ENCODE assay signal across 33 cellular contexts in genomic region chr2:56807861-56808260, GRCh38.
A peak's percentile ranks its signal among the peaks of the same experiment; 100 is the strongest.
DNase-seq lines count a peak whose midpoint lies in the region; ATAC-seq, FAIRE-seq and TF ChIP-seq lines count a peak whose summit lies in the region.
"Had no signal": no experiment of that assay in that cellular context is flagged by ENCODE, and none has a peak within 500 bp of the region (broad histone marks: within the 10 kb centered on the region; RNA-seq: fewer than 3 reads in every experiment).

No MANE protein-coding gene starts in this region.

- POLR2A ChIA-PET in HepG2 (lab: Yijun Ruan, JAX) (no interaction called here), A549 (lab: Yijun Ruan, JAX) (no interaction called here), IMR-90 (lab: Charles Lee; ENCODE audit: unreplicated experiment) (no interaction called here), K562 (lab: Yijun Ruan, JAX) (no interaction called here)

- no peaks in the 10 kb centered on the region for H3K79me2 ChIP-seq in HepG2 (ENCODE audit: insufficient read depth, low read length)
- no peaks in the 10 kb centered on the region for H3K79me2 ChIP-seq in K562 (ENCODE audit: control insufficient read depth, insufficient read depth, low read length)

- H3K56ac ChIP-seq in IMR-90 (ENCODE audit: extremely low read depth, insufficient read depth, low read length): no peak overlapping the region

- H2AK5ac ChIP-seq in IMR-90 (ENCODE audit: low read depth, low read length): no peak overlapping the region

- no peaks in the 10 kb centered on the region for H3K79me1 ChIP-seq in IMR-90 (ENCODE audit: low read depth in 1 of 2, low read length in 2 of 2)

- TF ChIP-seq CTCF in HepG2 (CRISPR knock-in tag; IDR thresholded peaks at IDR 0.05) (no peak), right lobe of liver (IDR thresholded peaks at IDR 0.05) (no peak), A549 (IDR thresholded peaks at IDR 0.05) (no peak), IMR-90 (conservative IDR thresholded peaks at IDR 0.05; ENCODE audit: low read depth, low read length) (no peak), K562 (IDR thresholded peaks at IDR 0.05 in 2 of 3, conservative IDR thresholded peaks at IDR 0.05 in 1 of 3; ENCODE audit: insufficient read depth in 2 of 3, low read depth in 1 of 3, low read length in 3 of 3) (no peak), esophagus muscularis mucosa (IDR thresholded peaks at IDR 0.05) (no peak)

- H2BK120ac ChIP-seq in IMR-90 (ENCODE audit: low read depth, low read length): no peak overlapping the region

- H3K4ac ChIP-seq in IMR-90 (ENCODE audit: low read depth, low read length): no peak overlapping the region

- H2AK9ac ChIP-seq in IMR-90 (replicated peaks; ENCODE audit: low read depth, low read length, poor library complexity): no peak overlapping the region

- H3K18ac ChIP-seq in IMR-90 (ENCODE audit: low read depth, low read length): no peak overlapping the region

- WGBS in HepG2 (ENCODE audit: low lambda C conversion rate): 10% methylated on average over 2 of the region's 2 CpGs
- WGBS in right lobe of liver (ENCODE audit: insufficient coverage, low coverage, low lambda C conversion rate, missing lambda C conversion rate): 67% methylated on average over 2 of the region's 2 CpGs
- WGBS in A549 (ENCODE audit: missing lambda C conversion rate): 49% methylated on average over 2 of the region's 2 CpGs
- WGBS in IMR-90 (ENCODE audit: extremely low coverage in 2 of 2, insufficient read length in 1 of 2), 2 experiments: no CpG with 5 or more reads among the region's 2 CpGs
- WGBS in K562 (ENCODE audit: insufficient coverage, low coverage, missing lambda C conversion rate): 7% methylated on average over 2 of the region's 2 CpGs
- WGBS in esophagus muscularis mucosa: 72% methylated on average over 2 of the region's 2 CpGs

- H3K36me3 ChIP-seq in HepG2 (replicated peaks in 1 of 2; ENCODE audit: control insufficient read depth in 1 of 2, insufficient read depth in 2 of 2, low read length in 2 of 2): no peaks in the 10 kb centered on the region
- H3K36me3 ChIP-seq in right lobe of liver: no peaks in the 10 kb centered on the region
- H3K36me3 ChIP-seq in IMR-90 (ENCODE audit: control insufficient read depth, insufficient read depth, low read length): no peaks in the 10 kb centered on the region
- no peaks in the 10 kb centered on the region for H3K36me3 ChIP-seq in K562 (ENCODE audit: control insufficient read depth, insufficient read depth, low read length)
- no peaks in the 10 kb centered on the region for H3K36me3 ChIP-seq in esophagus muscularis mucosa
- H3K36me3 ChIP-seq: BE2C; BLaER1; BLaER1 treated with 17β-estradiol and CSF1 and Interleukin-3, amounts not matched to agents 10 nM and 100 nM had no signal

- TF ChIP-seq POLR2A in HepG2 (IDR thresholded peaks at IDR 0.05; ENCODE audit: insufficient read depth in 1 of 2, low read depth in 2 of 2, low read length in 2 of 2) (no peak), right lobe of liver (IDR thresholded peaks at IDR 0.05) (no peak), A549 (IDR thresholded peaks at IDR 0.05; ENCODE audit: low read length) (no peak), IMR-90 (IDR thresholded peaks at IDR 0.05; ENCODE audit: low read depth, low read length) (no peak), K562 (conservative IDR thresholded peaks at IDR 0.05) (no peak), GM12892 (IDR thresholded peaks at IDR 0.05; ENCODE audit: low read depth, low read length) (no peak), esophagus muscularis mucosa (IDR thresholded peaks at IDR 0.05; ENCODE audit: low read depth) (no peak)

- CTCF ChIA-PET in HepG2 (lab: Yijun Ruan, JAX; ENCODE audit: low intra/inter-chr PET ratio, low total read pairs) (no interaction called here), A549 (lab: Yijun Ruan, JAX) (no interaction called here), IMR-90 (lab: Yijun Ruan, JAX) (no interaction called here), K562 (lab: Yijun Ruan, JAX; ENCODE audit: low intra/inter-chr PET ratio) (no interaction called here)

- H3K4me2 ChIP-seq in HepG2 (ENCODE audit: low read depth, low read length) (no peak overlapping the region), A549 (no peak overlapping the region), IMR-90 (ENCODE audit: low read depth, low read length) (no peak overlapping the region), K562 (ENCODE audit: insufficient read depth, low read length) (no peak overlapping the region)
- H3K4me2 ChIP-seq: BLaER1; BLaER1 treated with 17β-estradiol and CSF1 and Interleukin-3, amounts not matched to agents 10 nM and 100 nM had no signal

- intact Hi-C loops in HepG2 (cut with micrococcal nuclease; ENCODE audit: unreplicated experiment): no loop called here
- intact Hi-C loops in right lobe of liver (cut with DNase I): no loop called here
- intact Hi-C loops in IMR-90 (cut with micrococcal nuclease): no loop called here
- intact Hi-C loops in K562 (cut with micrococcal nuclease): no loop called here
- intact Hi-C loops in esophagus muscularis mucosa (cut with DNase I): no loop called here

- TF ChIP-seq EP300 in HepG2 (IDR thresholded peaks at IDR 0.05; ENCODE audit: low read depth in 2 of 2, low read length in 2 of 2) (no peak), HepG2 (CRISPR knock-in tag; IDR thresholded peaks at IDR 0.05; ENCODE audit: borderline replicate concordance) (no peak), A549 (IDR thresholded peaks at IDR 0.05) (no peak), K562 (IDR thresholded peaks at IDR 0.05; ENCODE audit: low read length) (no peak), esophagus muscularis mucosa (IDR thresholded peaks at IDR 0.05) (no peak)

- FAIRE-seq in HepG2 (lab: Jason Lieb, UNC) (no peak), A549 (lab: Jason Lieb, UNC) (peak; percentile 84), K562 (lab: Jason Lieb, UNC) (no peak), GM12892 (lab: Jason Lieb, UNC) (no peak)
- FAIRE-seq: D721Med had no signal

- no peak overlapping the region for H3K23ac ChIP-seq in IMR-90 (ENCODE audit: low read depth, low read length)

- H2BK15ac ChIP-seq in IMR-90 (ENCODE audit: low read depth, low read length): no peak overlapping the region

- no peaks in the 10 kb centered on the region for H3K27me3 ChIP-seq in HepG2 (ENCODE audit: control insufficient read depth in 1 of 2, insufficient read depth in 2 of 2, low read length in 2 of 2)
- H3K27me3 ChIP-seq in right lobe of liver: no peaks in the 10 kb centered on the region
- H3K27me3 ChIP-seq in IMR-90 (ENCODE audit: control insufficient read depth, insufficient read depth, low read length): no peaks in the 10 kb centered on the region
- no peaks in the 10 kb centered on the region for H3K27me3 ChIP-seq in K562 (ENCODE audit: control insufficient read depth in 2 of 2, insufficient read depth in 2 of 2, low read length in 2 of 2)
- no peaks in the 10 kb centered on the region for H3K27me3 ChIP-seq in esophagus muscularis mucosa
- H3K27me3 ChIP-seq: BE2C; BLaER1; BLaER1 treated with 17β-estradiol and CSF1 and Interleukin-3, amounts not matched to agents 10 nM and 100 nM had no signal

- no peak overlapping the region for H3K14ac ChIP-seq in IMR-90 (replicated peaks; ENCODE audit: low read depth, low read length)

- H3K9me3 ChIP-seq in HepG2 (ENCODE audit: low read length) (peaks cover 71% of the 10 kb centered on the region), right lobe of liver (no peaks in the 10 kb centered on the region), A549 (no peaks in the 10 kb centered on the region), IMR-90 (ENCODE audit: control insufficient read depth, insufficient read depth, low read length) (peaks cover 3% of the 10 kb centered on the region), K562 (replicated peaks; ENCODE audit: control insufficient read depth, insufficient read depth, low read depth, low read length) (no peaks in the 10 kb centered on the region), esophagus muscularis mucosa (no peaks in the 10 kb centered on the region)
- H3K9me3 ChIP-seq: BE2C; BLaER1; BLaER1 treated with 17β-estradiol and CSF1 and Interleukin-3, amounts not matched to agents 10 nM and 100 nM; Caco-2 had no signal

- dilution Hi-C loops in IMR-90 (cut with HindIII; ENCODE audit: low sequenced_read_pairs, unreplicated experiment): no loop called here

- no peak overlapping the region for H4K5ac ChIP-seq in IMR-90 (ENCODE audit: low read depth, low read length)

- DNase-seq in HepG2 (ENCODE audit: low spot score): no peak
- no peak for DNase-seq in right lobe of liver
- no peak for DNase-seq in A549 (ENCODE audit: low read depth in 1 of 2, low spot score in 1 of 2)
- no peak for DNase-seq in IMR-90
- DNase-seq in K562 (ENCODE audit: extremely low read depth in 1 of 4, low spot score in 3 of 4): no peak
- DNase-seq in hepatic stellate cell (ENCODE audit: low spot score): no peak
- DNase-seq in GM12892 (ENCODE audit: insufficient read length): no peak
- no peak for DNase-seq in esophagus muscularis mucosa (ENCODE audit: extremely low spot score)
- DNase-seq: 8988T; ACHN; AML-193; BE2C; C1 segment of cervical spinal cord; Caco-2; Calu3; CD4-positive, alpha-beta memory T cell; CD4-positive, alpha-beta T cell; CD4-positive, CD25-positive, alpha-beta regulatory T cell; CD8-positive, alpha-beta memory T cell; CD8-positive, alpha-beta T cell; COR-L47; DMS 273 treated with DMSO at 0.1 percent for 48 hours; DMS153; DMS53; DMS79; DMS79 treated with DMSO at 0.1 percent for 48 hours; DND-41; EL had no signal

- H2BK20ac ChIP-seq in IMR-90 (ENCODE audit: low read depth, low read length): no peak overlapping the region

- H2BK5ac ChIP-seq in IMR-90 (ENCODE audit: low read depth, low read length, poor library complexity, severe bottlenecking): no peak overlapping the region

- no peaks in the 10 kb centered on the region for H3K9me1 ChIP-seq in IMR-90 (ENCODE audit: insufficient read depth, low read length)
- no peaks in the 10 kb centered on the region for H3K9me1 ChIP-seq in K562 (ENCODE audit: control insufficient read depth, insufficient read depth, low read length)

- H2AFZ ChIP-seq in HepG2 (ENCODE audit: low read length) (no peak overlapping the region), IMR-90 (replicated peaks; ENCODE audit: low read length, poor library complexity) (no peak overlapping the region), K562 (ENCODE audit: low read depth, low read length) (no peak overlapping the region)

- in situ Hi-C loops in HepG2 (cut with HindIII; ENCODE audit: extremely low pct_ligation_motif_present, low pct_unique_long_range_greater_than_20kb) (no loop called here), IMR-90 (cut with MboI; ENCODE audit: low sequenced_read_pairs) (no loop called here), K562 (cut with MboI) (no loop called here)

- no peaks in the 10 kb centered on the region for H4K20me1 ChIP-seq in HepG2 (ENCODE audit: insufficient read depth, low read length)
- no peaks in the 10 kb centered on the region for H4K20me1 ChIP-seq in IMR-90 (ENCODE audit: insufficient read depth, low read length)
- no peaks in the 10 kb centered on the region for H4K20me1 ChIP-seq in K562 (replicated peaks; ENCODE audit: control insufficient read depth, insufficient read depth, low read length)
- H4K20me1 ChIP-seq: BLaER1; BLaER1 treated with 17β-estradiol and CSF1 and Interleukin-3, amounts not matched to agents 10 nM and 100 nM had no signal

- H3K4me1 ChIP-seq in HepG2 (ENCODE audit: insufficient read depth, low read length) (no peaks in the 10 kb centered on the region), right lobe of liver (no peaks in the 10 kb centered on the region), A549 (peaks cover 24% of the 10 kb centered on the region), IMR-90 (ENCODE audit: control insufficient read depth, insufficient read depth, low read length) (no peaks in the 10 kb centered on the region), K562 (replicated peaks in 1 of 2; ENCODE audit: control insufficient read depth in 2 of 2, insufficient read depth in 2 of 2, low read length in 2 of 2) (no peaks in the 10 kb centered on the region), esophagus muscularis mucosa (no peaks in the 10 kb centered on the region)
- H3K4me1 ChIP-seq: BE2C; BLaER1; BLaER1 treated with 17β-estradiol and CSF1 and Interleukin-3, amounts not matched to agents 10 nM and 100 nM; Caco-2 had no signal

- H3K9ac ChIP-seq in HepG2 (ENCODE audit: insufficient read depth, low read depth, low read length) (no peak overlapping the region), IMR-90 (ENCODE audit: low read depth, low read length) (no peak overlapping the region), K562 (ENCODE audit: insufficient read depth in 1 of 2, low read depth in 2 of 2, low read length in 2 of 2) (no peak overlapping the region)
- H3K9ac ChIP-seq: BLaER1; BLaER1 treated with 17β-estradiol and CSF1 and Interleukin-3, amounts not matched to agents 10 nM and 100 nM had no signal

- H3K27ac ChIP-seq in HepG2 (ENCODE audit: extremely low read length, insufficient read depth, low read length): no peak overlapping the region
- H3K27ac ChIP-seq in right lobe of liver: no peak overlapping the region
- no peak overlapping the region for H3K27ac ChIP-seq in A549
- H3K27ac ChIP-seq in IMR-90 (ENCODE audit: insufficient read depth, low read length): no peak overlapping the region
- no peak overlapping the region for H3K27ac ChIP-seq in K562 (ENCODE audit: extremely low read depth, low read depth, low read length)
- no peak overlapping the region for H3K27ac ChIP-seq in esophagus muscularis mucosa (replicated peaks in 1 of 4)
- H3K27ac ChIP-seq: 22Rv1; BLaER1; BLaER1 treated with 17β-estradiol and CSF1 and Interleukin-3, amounts not matched to agents 10 nM and 100 nM; C4-2B had no signal

- no peak overlapping the region for H4K91ac ChIP-seq in IMR-90 (ENCODE audit: insufficient read depth, low read depth, low read length)

- ATAC-seq in HepG2 (no peak), right lobe of liver (no peak), A549 (no peak), IMR-90 (ENCODE audit: low read depth) (no peak), K562 (no peak)
- ATAC-seq: CD8-positive, alpha-beta T cell had no signal

- no peak overlapping the region for H4K8ac ChIP-seq in IMR-90 (ENCODE audit: low read depth in 2 of 2, low read length in 2 of 2)

- no peak for TF ChIP-seq RAD21 in HepG2 (CRISPR knock-in tag; IDR thresholded peaks at IDR 0.05)
- TF ChIP-seq RAD21 in A549 (conservative IDR thresholded peaks at IDR 0.05 in 1 of 2, IDR thresholded peaks at IDR 0.05 in 1 of 2): no peak
- TF ChIP-seq RAD21 in IMR-90 (IDR thresholded peaks at IDR 0.05; ENCODE audit: low read length): no peak
- no peak for TF ChIP-seq RAD21 in K562 (CRISPR knock-in tag; conservative IDR thresholded peaks at IDR 0.05 in 1 of 2, IDR thresholded peaks at IDR 0.05 in 1 of 2)

- BruUV-seq in HepG2 (replicated peaks; lab: Mats Ljungman, UMichigan) (no TSS peak), IMR-90 (replicated peaks; lab: Mats Ljungman, UMichigan) (no TSS peak), K562 (replicated peaks; lab: Mats Ljungman, UMichigan) (no TSS peak)

- no peak overlapping the region for H3K4me3 ChIP-seq in HepG2 (replicated peaks in 1 of 3; ENCODE audit: insufficient read depth in 1 of 3, low read depth in 2 of 3, low read length in 3 of 3)
- no peak overlapping the region for H3K4me3 ChIP-seq in right lobe of liver
- H3K4me3 ChIP-seq in A549: no peak overlapping the region
- no peak overlapping the region for H3K4me3 ChIP-seq in IMR-90 (ENCODE audit: insufficient read depth, low read depth, low read length)
- H3K4me3 ChIP-seq in K562: no peak overlapping the region
- H3K4me3 ChIP-seq in esophagus muscularis mucosa: no peak overlapping the region
- H3K4me3 ChIP-seq: BLaER1; BLaER1 treated with 17β-estradiol and CSF1 and Interleukin-3, amounts not matched to agents 10 nM and 100 nM had no signal

Comparison
In these comparisons a context has a peak if more than half of its experiments do, and no peak if none do; other contexts are left out.
1. Of the 241 proteins assayed by ChIP-seq in both HepG2 and K562: peak only in HepG2: MAFF; only in K562: none; in both: MAFK; in neither: 239.